In genomic region chr12:15474766-15475165, GRCh38 we compare ENCODE assay signal across 20 cellular contexts.
A peak's percentile ranks its signal among the peaks of the same experiment; 100 is the strongest.
DNase-seq lines count a peak whose midpoint lies in the region; ATAC-seq lines count a peak whose summit lies in the region.
"Had no signal": no experiment of that assay in that cellular context is flagged by ENCODE, and none has a peak within 500 bp of the region (broad histone marks: within the 10 kb centered on the region; RNA-seq: fewer than 3 reads in every experiment).

No MANE protein-coding gene starts in this region.

- H3K27me3 Mint-ChIP-seq in naive thymus-derived CD4-positive, alpha-beta T cell, result peaks cover 5 to 13% (median 10%) of the 10 kb centered on the region in 5 donors

- H3K9me3 ChIP-seq in naive thymus-derived CD4-positive, alpha-beta T cell (ENCODE audit: control insufficient read depth in 2 of 3, low read length in 3 of 3), result no peaks in the 10 kb centered on the region

- no peak overlapping the region for H3K27ac Mint-ChIP-seq in naive thymus-derived CD4-positive, alpha-beta T cell
- H3K27ac Mint-ChIP-seq: B cell, T-cell had no signal

- POLR2A ChIA-PET in naive thymus-derived CD4-positive, alpha-beta T cell (lab: Charles Lee), result no interaction called here

- H3K36me3 Mint-ChIP-seq in naive thymus-derived CD4-positive, alpha-beta T cell, result no peaks in the 10 kb centered on the region
- H3K36me3 Mint-ChIP-seq: T-cell had no signal

- CTCF ChIA-PET in naive thymus-derived CD4-positive, alpha-beta T cell (lab: Charles Lee), result no interaction called here

- H3K4me3 Mint-ChIP-seq in naive thymus-derived CD4-positive, alpha-beta T cell, result no peak overlapping the region
- H3K4me3 Mint-ChIP-seq: B cell, T-cell had no signal

- H3K27me3 ChIP-seq in naive thymus-derived CD4-positive, alpha-beta T cell (ENCODE audit: control insufficient read depth in 2 of 2, insufficient read depth in 2 of 2, low read length in 2 of 2), result no peaks in the 10 kb centered on the region

- no peaks in the 10 kb centered on the region for H3K4me1 ChIP-seq in naive thymus-derived CD4-positive, alpha-beta T cell (ENCODE audit: control insufficient read depth in 2 of 2, insufficient read depth in 2 of 2, low read length in 2 of 2)

- no peak overlapping the region for H3K27ac ChIP-seq in naive thymus-derived CD4-positive, alpha-beta T cell (ENCODE audit: low read depth, low read length)
- H3K27ac ChIP-seq: KMS-11, RWPE1 had no signal

- H3K9me3 Mint-ChIP-seq in naive thymus-derived CD4-positive, alpha-beta T cell, result peaks cover 0 to 2% (median 0%) of the 10 kb centered on the region in 11 donors
- H3K9me3 Mint-ChIP-seq: T-cell had no signal

- no peaks in the 10 kb centered on the region for H3K4me1 Mint-ChIP-seq in naive thymus-derived CD4-positive, alpha-beta T cell
- H3K4me1 Mint-ChIP-seq: B cell, T-cell had no signal

- no peak overlapping the region for H3K4me3 ChIP-seq in naive thymus-derived CD4-positive, alpha-beta T cell (ENCODE audit: low read length)

- peak; percentile 0 for DNase-seq in DMS 273 treated with DMSO at 0.1 percent for 48 hours (lab: John Stamatoyannopoulos, UW)
- peak; percentile 71 for DNase-seq in NCI-H82 treated with DMSO at 0.1 percent for 48 hours (lab: John Stamatoyannopoulos, UW; ENCODE audit: unreplicated experiment)
- peak; percentile 59 for DNase-seq in inferior parietal cortex (ENCODE audit: extremely low spot score)
- DNase-seq in putamen (ENCODE audit: low spot score), result peak; percentile 18
- no peak for DNase-seq in activated gamma-delta T cell treated with Interleukin-2 at 50 U/mL for 16 hours
- no peak for DNase-seq in naive thymus-derived CD4-positive, alpha-beta T cell
- DNase-seq in NCI-H524 treated with DMSO at 0.1 percent for 48 hours (lab: John Stamatoyannopoulos, UW), result no peak
- DNase-seq: GOT3; IMR-90; MV-4-11; NCI-H1105 treated with DMSO at 0.1 percent for 48 hours; NCI-H1694; NCI-H2171 treated with DMSO at 0.1 percent for 48 hours; NK-92 treated with Interleukin-12 subunit alpha and Interleukin-12 subunit beta, amount 100 ng/mL, for 24 hours; SIG-M5; T-cell had no signal

- H3K36me3 ChIP-seq in naive thymus-derived CD4-positive, alpha-beta T cell (ENCODE audit: control insufficient read depth in 2 of 3, insufficient read depth in 3 of 3, low read length in 3 of 3), result no peaks in the 10 kb centered on the region

- intact Hi-C loops in naive thymus-derived CD4-positive, alpha-beta T cell (cut with micrococcal nuclease), result no loop called here

- ATAC-seq in naive thymus-derived CD4-positive, alpha-beta T cell, result no peak
- ATAC-seq: HCT116, T-cell had no signal

Comparison
In these comparisons a context has a peak if more than half of its experiments do, and no peak if none do; other contexts are left out.
1. DNase-seq: peak in DMS 273 treated with DMSO at 0.1 percent for 48 hours (single experiment), NCI-H82 treated with DMSO at 0.1 percent for 48 hours (single experiment), inferior parietal cortex (single experiment) and putamen (single experiment); none in activated gamma-delta T cell treated with Interleukin-2 at 50 U/mL for 16 hours (single experiment), naive thymus-derived CD4-positive, alpha-beta T cell (0 of 9) and NCI-H524 treated with DMSO at 0.1 percent for 48 hours (single experiment).